24 cellular contexts compared by ENCODE assay signal in genomic region chr4:45795165-45795564, GRCh38.
"Had no signal": no experiment of that assay in that cellular context is flagged by ENCODE, and none has a peak within 500 bp of the region (broad histone marks: within the 10 kb centered on the region; RNA-seq: fewer than 3 reads in every experiment).

No MANE protein-coding gene starts in this region.

- DNase-seq: activated CD4-positive, alpha-beta T cell treated with anti-CD3 and anti-CD28 coated beads for 48 hours; activated CD4-positive, alpha-beta T cell treated with anti-CD3 and anti-CD28 coated beads, Interleukin-2, amount 50 U/mL, for 48 hours; activated CD4-positive, CD25-positive, alpha-beta regulatory T cell treated with anti-CD3 and anti-CD28 coated beads, Interleukin-2, amount 50 U/mL, for 72 hours; activated CD8-positive, alpha-beta memory T cell treated with anti-CD3 and anti-CD28 coated beads, Interleukin-2, amount 10 ng/mL, durations not matched to agents 7 days and 5 days; activated effector memory CD4-positive, alpha-beta T cell treated with anti-CD3 and anti-CD28 coated beads, Interleukin-2, amount 50 U/mL, for 16 hours; activated naive CD4-positive, alpha-beta T cell treated with Interleukin-2 at 50 U/mL for 16 hours; activated naive CD8-positive, alpha-beta T cell treated with anti-CD3 and anti-CD28 coated beads, Interleukin-2, amount 50 U/mL, for 24 hours; activated T-cell treated with anti-CD3 and anti-CD28 coated beads, Interleukin-2, amount 50 U/mL, for 24 hours; amygdala; Kasumi-1; KBM-7; NCI-H1048; NCI-H146; NCI-H1930; NCI-H510A treated with DMSO at 0.1 percent for 48 hours; NCI-H69; NK-92 treated with Interleukin-12 subunit alpha and Interleukin-12 subunit beta, amount 100 ng/mL, for 24 hours; Peyer's patch; SHP77 treated with DMSO at 0.1 percent for 48 hours; T-helper 17 cell; T-helper 9 cell had no signal

- H3K27ac ChIP-seq: Peyer's patch, RWPE1 had no signal

- H3K4me3 ChIP-seq: Peyer's patch had no signal

- ATAC-seq: activated CD8-positive, alpha-beta memory T cell treated with anti-CD3 and anti-CD28 coated beads, Interleukin-2, amount 10 ng/mL, durations not matched to agents 7 days and 5 days; activated naive CD4-positive, alpha-beta T cell treated with anti-CD3 and anti-CD28 coated beads, Interleukin-2, amount 50 U/mL, for 72 hours; activated naive CD8-positive, alpha-beta T cell treated with anti-CD3 and anti-CD28 coated beads, Interleukin-2, amount 50 U/mL, for 24 hours; T-helper 17 cell; WTC11 had no signal

- H3K4me1 ChIP-seq: Peyer's patch had no signal

- H3K9me3 ChIP-seq: Peyer's patch had no signal

- H3K27me3 ChIP-seq: Peyer's patch had no signal

- H3K36me3 ChIP-seq: Peyer's patch had no signal
